ENCODE assay signal across 8 cellular contexts in genomic region chr19:42242512-42243409, GRCh38. TPM values are rescaled to one million over a fixed set of nuclear protein-coding genes. Genes with fewer than 3 reads are reported as not detected.
DNase-seq lines count a peak whose midpoint lies in the region; ATAC-seq lines count a peak whose summit lies in the region.

GSK3A (minus strand) TSS chr19:42242602; CDS start chr19:42242465, 137 bp downstream.

- peak within 1 kb of the TSS; percentile 89 to 98 (median 94) for H3K4me3 Mint-ChIP-seq in immature natural killer cell

- peaks cover 55 to 60% of the 10 kb centered on the region in 2 donors for H3K4me1 Mint-ChIP-seq in immature natural killer cell

- H3K9me3 Mint-ChIP-seq in immature natural killer cell, result no peaks in the 10 kb centered on the region

- H3K36me3 Mint-ChIP-seq in immature natural killer cell, result peaks cover 0 to 8% (median 3%) of the 10 kb centered on the region in 3 donors

- DNase-seq in AG08396 (ENCODE audit: low spot score), result peak; percentile 94
- peak; percentile 99 for DNase-seq in NCI-H345 treated with DMSO at 0.1 percent for 48 hours (lab: John Stamatoyannopoulos, UW; ENCODE audit: unreplicated experiment)
- peak; percentile 94 to 96 (median 96) for DNase-seq in activated CD4-positive, CD25-positive, alpha-beta regulatory T cell (lab: John Stamatoyannopoulos, UW)
- DNase-seq in central memory CD4-positive, alpha-beta T cell, result peak; percentile 99
- peak; percentile 95 to 96 (median 96) for DNase-seq in immature natural killer cell
- peak; percentile 96 for DNase-seq in smooth muscle cell of the brain vasculature (ENCODE audit: low read depth, low spot score)

- peaks cover 0 to 9% (median 6%) of the 10 kb centered on the region in 3 donors for H3K27me3 Mint-ChIP-seq in immature natural killer cell (ENCODE audit: low read depth in 3 of 3)

- ATAC-seq in GM19023 (IDR thresholded peaks at IDR 0.05; ENCODE audit: unreplicated experiment), result peak; percentile 64
- peak; percentile 61 for ATAC-seq in HG03280 (IDR thresholded peaks at IDR 0.05; ENCODE audit: unreplicated experiment)

- H3K27ac Mint-ChIP-seq in immature natural killer cell, result peak within 1 kb of the TSS; percentile 81 to 98 (median 94)

RNA-seq across cellular contexts. Expression of gene GSK3A, which starts in this region (rescaled TPM):
- polyA plus RNA-seq in immature natural killer cell, result 10 to 100 TPM; 14.2 to 28.3 (median 22.3) TPM

Comparison
In these comparisons a context has a peak if more than half of its experiments do, and no peak if none do; other contexts are left out.
1. Peak in every context shown above with its lines: DNase-seq and ATAC-seq.